ENCODE assay signal across 8 cellular contexts in the genomic region with DNA sequence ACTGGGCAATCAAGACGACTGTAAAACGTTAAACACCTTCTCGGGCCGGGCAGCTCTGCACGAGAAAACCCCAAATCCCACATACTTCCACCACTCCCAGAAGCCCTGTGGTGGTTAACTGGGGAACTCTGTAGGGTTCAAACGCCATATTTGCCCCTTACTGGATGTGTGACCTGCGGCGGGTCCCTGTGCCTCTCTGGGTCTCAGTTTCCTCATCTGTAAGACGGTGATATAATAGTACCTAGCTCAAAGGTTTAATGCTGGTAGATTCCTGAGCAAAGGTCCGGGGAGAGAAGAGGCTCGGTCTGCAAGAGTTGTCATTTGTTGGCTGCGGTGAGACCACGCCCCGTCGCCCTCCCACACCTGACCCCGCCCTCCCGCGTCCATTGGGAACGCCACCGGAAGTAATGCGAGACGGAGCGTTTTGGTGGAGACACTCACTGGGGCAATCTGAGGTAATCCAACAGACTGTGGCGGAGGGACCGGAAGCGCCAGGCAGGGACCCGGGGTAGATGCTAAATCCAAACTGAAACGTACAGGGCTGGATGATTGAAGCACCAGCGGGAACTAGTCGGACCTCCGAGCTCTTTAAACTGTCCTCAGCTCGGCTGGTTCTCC. TPM values are rescaled to one million over a fixed set of nuclear protein-coding genes. Genes with fewer than 3 reads are reported as not detected.
A peak's percentile ranks its signal among the peaks of the same experiment; 100 is the strongest.
DNase-seq lines count a peak whose midpoint lies in the region; ATAC-seq lines count a peak whose summit lies in the region.

No MANE protein-coding gene starts in this region.

- H3K27ac Mint-ChIP-seq in IgD-negative memory B cell: peak overlapping the region; percentile 98 to 99 (median 99)

- peak; percentile 96 for DNase-seq in DMS153 (lab: John Stamatoyannopoulos, UW)
- peak; percentile 99 for DNase-seq in OCI-M1 (lab: John Stamatoyannopoulos, UW)
- DNase-seq in activated T-cell treated with anti-CD3 and anti-CD28 coated beads for 48 hours (ENCODE audit: low read depth): peak; percentile 98
- peak; percentile 93 for DNase-seq in epithelial cell of prostate (ENCODE audit: low read depth, low spot score)
- peak; percentile 97 to 98 for DNase-seq in stimulated activated CD8-positive, alpha-beta memory T cell treated with anti-CD3 and anti-CD28 coated beads, Interleukin-2, amount 100 ng/mL, for 48 hours (ENCODE audit: low read depth in 2 of 2)

- no peaks in the 10 kb centered on the region for H3K36me3 Mint-ChIP-seq in IgD-negative memory B cell

- peaks cover 8 to 22% (median 15%) of the 10 kb centered on the region in 3 donors for H3K4me1 Mint-ChIP-seq in IgD-negative memory B cell

- no peaks in the 10 kb centered on the region for H3K27me3 Mint-ChIP-seq in IgD-negative memory B cell

- no peaks in the 10 kb centered on the region for H3K9me3 ChIP-seq in mononuclear cell (ENCODE audit: low read depth, low read length)

- H3K4me1 ChIP-seq in mononuclear cell (ENCODE audit: insufficient read depth, low read length): peaks cover 35% of the 10 kb centered on the region

- H3K4me3 Mint-ChIP-seq in IgD-negative memory B cell: peak overlapping the region; percentile 97 to 100 (median 99)

- H3K27me3 ChIP-seq in mononuclear cell (ENCODE audit: insufficient read depth, low read length): no peaks in the 10 kb centered on the region

- H3K4me3 ChIP-seq in mononuclear cell (ENCODE audit: low read length): peak overlapping the region; percentile 93

- H3K27ac ChIP-seq in epithelial cell of prostate: peak overlapping the region; percentile 90

- peak; percentile 75 for ATAC-seq in GM21576 (IDR thresholded peaks at IDR 0.05; ENCODE audit: unreplicated experiment)

- H3K9me3 Mint-ChIP-seq in IgD-negative memory B cell: no peaks in the 10 kb centered on the region

RNA-seq across cellular contexts. Expression of a gene that starts 0.7 kb away (rescaled TPM):
- 20.2 TPM for polyA plus RNA-seq in IgD-negative memory B cell
- 4.5 TPM for total RNA-seq in mononuclear cell

RNA-seq across cellular contexts. Expression of a gene that starts 6.1 kb away (rescaled TPM):
- 296 TPM for polyA plus RNA-seq in IgD-negative memory B cell
- total RNA-seq in mononuclear cell: 123 TPM

RNA-seq across cellular contexts. Expression of a gene that starts 8.1 kb away (rescaled TPM):
- polyA plus RNA-seq in IgD-negative memory B cell: 0.93 TPM
- 2.1 TPM for total RNA-seq in mononuclear cell

Comparison
In these comparisons a context has a peak if more than half of its experiments do, and no peak if none do; other contexts are left out.
1. Peak in every context shown above with its lines: DNase-seq, ATAC-seq, H3K4me3 ChIP-seq and H3K27ac ChIP-seq.